ENCODE assay signal across 22 cellular contexts in genomic region chr1:230629511-230629910, GRCh38. TPM values are rescaled to one million over a fixed set of nuclear protein-coding genes. Genes with fewer than 3 reads are reported as not detected.
DNase-seq lines count a peak whose midpoint lies in the region; ATAC-seq, FAIRE-seq and TF ChIP-seq lines count a peak whose summit lies in the region.
"Had no signal": no experiment of that assay in that cellular context is flagged by ENCODE, and none has a peak within 500 bp of the region (broad histone marks: within the 10 kb centered on the region; RNA-seq: fewer than 3 reads in every experiment).

No MANE protein-coding gene starts in this region.

- H4K5ac ChIP-seq in H1 (ENCODE audit: insufficient read length, low read depth, low read length), result no peak overlapping the region

- TF ChIP-seq POLR2A in H1 (IDR thresholded peaks at IDR 0.05; ENCODE audit: control extremely low read depth in 1 of 2, low read depth in 2 of 2, low read length in 2 of 2), result no peak

- H3K9me3 ChIP-seq in RWPE2 (ENCODE audit: severe bottlenecking), result no peaks in the 10 kb centered on the region
- no peaks in the 10 kb centered on the region for H3K9me3 ChIP-seq in H1 (ENCODE audit: insufficient read depth in 2 of 2, low read depth in 1 of 2, low read length in 1 of 2)
- no peaks in the 10 kb centered on the region for H3K9me3 ChIP-seq in keratinocyte (ENCODE audit: control insufficient read depth, low read depth, low read length)
- H3K9me3 ChIP-seq: MG63 had no signal

- TF ChIP-seq CTCF in RWPE2 (IDR thresholded peaks at IDR 0.05; ENCODE audit: poor library complexity, severe bottlenecking) (no peak), H1 (IDR thresholded peaks at IDR 0.05; ENCODE audit: control extremely low read depth in 1 of 3, insufficient read depth in 1 of 3, low read depth in 1 of 3, low read length in 3 of 3) (no peak), keratinocyte (optimal IDR thresholded peaks at IDR 0.05 in 1 of 3, IDR thresholded peaks at IDR 0.05 in 1 of 3, conservative IDR thresholded peaks at IDR 0.05 in 1 of 3; ENCODE audit: extremely low read depth in 1 of 3, insufficient read depth in 2 of 3, low read length in 3 of 3) (no peak)

- no peaks in the 10 kb centered on the region for H3K36me3 ChIP-seq in RWPE2 (ENCODE audit: low read depth)
- no peaks in the 10 kb centered on the region for H3K36me3 ChIP-seq in H1 (ENCODE audit: control insufficient read depth in 2 of 4, insufficient read depth in 4 of 4, low read length in 3 of 4)
- H3K36me3 ChIP-seq in keratinocyte (ENCODE audit: control insufficient read depth in 2 of 2, extremely low read depth in 1 of 2, insufficient read depth in 2 of 2, low read length in 2 of 2), result no peaks in the 10 kb centered on the region
- H3K36me3 ChIP-seq: MG63 had no signal

- no peak overlapping the region for H3K4ac ChIP-seq in H1 (replicated peaks; ENCODE audit: insufficient read length, low read depth, low read length)

- H3K23ac ChIP-seq in H1 (ENCODE audit: insufficient read length), result no peak overlapping the region

- peaks cover 3% of the 10 kb centered on the region; the same call in 1 of the 2 replicates for H3K23me2 ChIP-seq in H1 (ENCODE audit: low read depth, low read length)

- POLR2A ChIA-PET in H1 (lab: Charles Lee; ENCODE audit: partially characterized antibody), result no interaction called here
- POLR2A ChIA-PET in activated CD8-positive, alpha-beta T cell treated with anti-CD3 and anti-CD28 coated beads, Interleukin-2, amount 10 ng/mL, durations not matched to agents 7 days and 5 days (lab: Charles Lee), result no interaction called here

- ATAC-seq in RWPE2 (ENCODE audit: low read depth), result no peak
- ATAC-seq in activated CD8-positive, alpha-beta T cell treated with anti-CD3 and anti-CD28 coated beads, Interleukin-2, amount 10 ng/mL, durations not matched to agents 7 days and 5 days, result no peak

- H3K27me3 Mint-ChIP-seq in activated CD8-positive, alpha-beta T cell treated with anti-CD3 and anti-CD28 coated beads, Interleukin-2, amount 10 ng/mL, durations not matched to agents 7 days and 5 days (ENCODE audit: low read depth), result peaks cover 3% of the 10 kb centered on the region

- H2BK15ac ChIP-seq in H1 (ENCODE audit: low read length), result no peak overlapping the region

- H3K18ac ChIP-seq in H1 (ENCODE audit: extremely low read depth, low read length), result no peak overlapping the region

- no peak overlapping the region for H3K27ac Mint-ChIP-seq in activated CD8-positive, alpha-beta T cell treated with anti-CD3 and anti-CD28 coated beads, Interleukin-2, amount 10 ng/mL, durations not matched to agents 7 days and 5 days
- H3K27ac Mint-ChIP-seq: H9, HFFc6 had no signal

- H3K9me1 ChIP-seq in keratinocyte (ENCODE audit: control insufficient read depth, extremely low read depth, insufficient read depth, low read length), result no peaks in the 10 kb centered on the region

- H3K27ac ChIP-seq in RWPE2 (ENCODE audit: poor library complexity, severe bottlenecking) (peak overlapping the region; percentile 22), H1 (ENCODE audit: low read depth, low read length) (no peak overlapping the region), keratinocyte (ENCODE audit: control insufficient read depth, insufficient read depth, low read length) (no peak overlapping the region)

- H4K91ac ChIP-seq in H1 (replicated peaks; ENCODE audit: insufficient read length, low read length), result no peak overlapping the region

- no peak overlapping the region for H2BK5ac ChIP-seq in H1 (ENCODE audit: low read depth, low read length)

- no peak for TF ChIP-seq EP300 in H1 (IDR thresholded peaks at IDR 0.05; ENCODE audit: borderline replicate concordance in 1 of 2, low read depth in 2 of 2, low read length in 2 of 2)

- H2AFZ ChIP-seq in H1 (ENCODE audit: low read length), result no peak overlapping the region
- peak overlapping the region; percentile 70 for H2AFZ ChIP-seq in keratinocyte (ENCODE audit: control insufficient read depth, low read length)

- H3K4me2 ChIP-seq in H1 (ENCODE audit: insufficient read depth in 1 of 2, low read depth in 2 of 2, low read length in 2 of 2) (no peak overlapping the region), keratinocyte (ENCODE audit: control insufficient read depth, extremely low read depth, insufficient read depth, low read depth, low read length) (peak overlapping the region; percentile 30)

- no peak overlapping the region for H3K56ac ChIP-seq in H1 (replicated peaks; ENCODE audit: insufficient read length, low read depth, low read length)

- FAIRE-seq in H1 (lab: Jason Lieb, UNC) (no peak), keratinocyte (lab: Jason Lieb, UNC) (peak; percentile 80)
- FAIRE-seq: G401.6 had no signal

- H3K27me3 ChIP-seq in RWPE2 (ENCODE audit: insufficient read depth, poor library complexity, severe bottlenecking), result no peaks in the 10 kb centered on the region
- H3K27me3 ChIP-seq in H1 (replicated peaks in 1 of 4; ENCODE audit: control insufficient read depth in 3 of 4, extremely low read depth in 1 of 4, insufficient read depth in 3 of 4, low read length in 3 of 4), result no peaks in the 10 kb centered on the region
- no peaks in the 10 kb centered on the region for H3K27me3 ChIP-seq in keratinocyte (ENCODE audit: control insufficient read depth, extremely low read depth, insufficient read depth, low read length)

- no peaks in the 10 kb centered on the region for H3K79me1 ChIP-seq in H1 (ENCODE audit: low read depth, low read length)

- H3K4me1 ChIP-seq in RWPE2 (ENCODE audit: insufficient read depth, poor library complexity, severe bottlenecking) (peaks cover 5% of the 10 kb centered on the region), H1 (replicated peaks in 1 of 4; ENCODE audit: control insufficient read depth in 3 of 4, insufficient read depth in 4 of 4, low read length in 3 of 4) (0 out of 7 replicates have a peak, but pooled peaks cover 0 to 2% (median 0%) of the 10 kb centered on the region in 4 experiments), keratinocyte (ENCODE audit: control insufficient read depth, extremely low read depth, insufficient read depth, low read length) (peaks cover 15% of the 10 kb centered on the region)

- H2BK20ac ChIP-seq in H1 (ENCODE audit: low read length), result peak overlapping the region; percentile 73; the same call in 1 of the 2 replicates

- no peaks in the 10 kb centered on the region for H3K9me3 Mint-ChIP-seq in activated CD8-positive, alpha-beta T cell treated with anti-CD3 and anti-CD28 coated beads, Interleukin-2, amount 10 ng/mL, durations not matched to agents 7 days and 5 days (ENCODE audit: insufficient read depth)
- H3K9me3 Mint-ChIP-seq: H9, HFFc6 had no signal

- H3K14ac ChIP-seq in H1 (ENCODE audit: insufficient read length), result no peak overlapping the region

- H2AK5ac ChIP-seq in H1 (ENCODE audit: low read depth, low read length), result no peak overlapping the region

- CTCF ChIA-PET in H1 (lab: Charles Lee; ENCODE audit: partially characterized antibody), result interaction anchor here (0.6 to 3.5 kb wide), 3 partner anchors 13 to 97 kb away, joined by 4 to 11 read pairs (median 4); partner anchors contain the start of gene COG2
- CTCF ChIA-PET in activated CD8-positive, alpha-beta T cell treated with anti-CD3 and anti-CD28 coated beads, Interleukin-2, amount 10 ng/mL, durations not matched to agents 7 days and 5 days (lab: Charles Lee), result interaction anchor here (1.3 kb wide), 1 partner anchor 13 kb away, joined by 4 read pairs; no protein-coding TSS in a partner anchor

- H3K36me3 Mint-ChIP-seq in activated CD8-positive, alpha-beta T cell treated with anti-CD3 and anti-CD28 coated beads, Interleukin-2, amount 10 ng/mL, durations not matched to agents 7 days and 5 days (ENCODE audit: low read depth), result no peaks in the 10 kb centered on the region

- no peak overlapping the region for H3K4me3 Mint-ChIP-seq in activated CD8-positive, alpha-beta T cell treated with anti-CD3 and anti-CD28 coated beads, Interleukin-2, amount 10 ng/mL, durations not matched to agents 7 days and 5 days
- H3K4me3 Mint-ChIP-seq: H9, HFFc6 had no signal

- H3K9ac ChIP-seq in H1 (replicated peaks in 1 of 4; ENCODE audit: extremely low read depth in 1 of 4, low read depth in 3 of 4, low read length in 3 of 4) (no peak overlapping the region), keratinocyte (ENCODE audit: control insufficient read depth, extremely low read depth, insufficient read depth, low read length) (no peak overlapping the region)

- no peak overlapping the region for H3K4me3 ChIP-seq in RWPE2 (ENCODE audit: severe bottlenecking)
- no peak overlapping the region for H3K4me3 ChIP-seq in H1 (ENCODE audit: extremely low read depth in 1 of 4, insufficient read depth in 2 of 4, low read depth in 3 of 4, low read length in 4 of 4)
- no peak overlapping the region for H3K4me3 ChIP-seq in keratinocyte (ENCODE audit: control insufficient read depth in 2 of 3, extremely low read depth in 1 of 3, insufficient read depth in 2 of 3, low read depth in 1 of 3, low read length in 3 of 3)
- H3K4me3 ChIP-seq: MG63 had no signal

- H2BK120ac ChIP-seq in H1 (replicated peaks; ENCODE audit: low read depth, low read length), result no peak overlapping the region

- no peak overlapping the region for H4K8ac ChIP-seq in H1 (ENCODE audit: extremely low read depth, insufficient read depth, low read length)

- DNase-seq in EH (ENCODE audit: low read depth), result peak; percentile 21
- no peak for DNase-seq in RWPE2 (ENCODE audit: low spot score)
- DNase-seq in H1 (ENCODE audit: low read depth in 1 of 2, low spot score in 2 of 2), result no peak
- peak; percentile 21 for DNase-seq in keratinocyte (ENCODE audit: low read depth, low spot score)
- DNase-seq in NCI-H1105 (lab: John Stamatoyannopoulos, UW), result no peak
- DNase-seq in mesenteric fat pad (ENCODE audit: low spot score), result no peak
- DNase-seq in activated CD8-positive, alpha-beta T cell treated with anti-CD3 and anti-CD28 coated beads, Interleukin-2, amount 10 ng/mL, durations not matched to agents 7 days and 5 days, result no peak
- DNase-seq in DMS153 (lab: John Stamatoyannopoulos, UW), result no peak
- DNase-seq: Calu3; H9; HFFc6; IMR-90; KG1; MG63; NCI-H2029; NCI-H446; NCI-H524 treated with DMSO at 0.1 percent for 48 hours; NCI-H82; NK-92 treated with Interleukin-12 subunit alpha and Interleukin-12 subunit beta, amount 100 ng/mL, for 24 hours; RPMI8226; SHP77 had no signal

- no peak for TF ChIP-seq RAD21 in H1 (IDR thresholded peaks at IDR 0.05 in 1 of 2, conservative IDR thresholded peaks at IDR 0.05 in 1 of 2; ENCODE audit: low read depth in 2 of 2, low read length in 2 of 2)

- H4K20me1 ChIP-seq in H1 (replicated peaks in 1 of 2; ENCODE audit: control insufficient read depth in 1 of 2, insufficient read depth in 2 of 2, low read length in 2 of 2) (no peaks in the 10 kb centered on the region), keratinocyte (ENCODE audit: control insufficient read depth, extremely low read depth, insufficient read depth, low read length) (no peaks in the 10 kb centered on the region)

- dilution Hi-C loops in keratinocyte (cut with MboI; ENCODE audit: extremely low pct_ligation_motif_present, low sequenced_read_pairs), result no loop called here

- H3K4me1 Mint-ChIP-seq in activated CD8-positive, alpha-beta T cell treated with anti-CD3 and anti-CD28 coated beads, Interleukin-2, amount 10 ng/mL, durations not matched to agents 7 days and 5 days (ENCODE audit: low read depth), result no peaks in the 10 kb centered on the region

- H3K79me2 ChIP-seq in H1 (ENCODE audit: control insufficient read depth in 1 of 2, insufficient read depth in 2 of 2, low read length in 2 of 2) (no peaks in the 10 kb centered on the region), keratinocyte (ENCODE audit: control insufficient read depth, insufficient read depth, low read length) (no peaks in the 10 kb centered on the region)

- H2BK12ac ChIP-seq in H1 (ENCODE audit: low read depth, low read length), result no peak overlapping the region

RNA-seq across cellular contexts. Expression of gene COG2, which starts 12.8 kb away (rescaled TPM):
- 33.3 and 36.7 TPM in 2 replicates for total RNA-seq in H1 (2021; fragmentation: NEBNext Ultra II Directional; extraction: Animal tissue kit (Norgen Biotek cat#: 25700))
- 8.0 and 10.3 TPM in 2 replicates for polyA plus RNA-seq in H1 (2011; rRNA removed)
- 14.5 TPM for polyA plus RNA-seq in H1 (2011; cell fraction: cytosol; rRNA removed)
- polyA plus RNA-seq in H1 (2011; cell fraction: nucleus; rRNA removed), result 18.2 TPM
- 17.1 to 21.3 TPM (median 20.8 TPM) in 4 replicates for polyA plus RNA-seq in H1 (2012, experiment 1 of 2)
- polyA plus RNA-seq in H1 (2012, experiment 2 of 2), result 5.3 TPM
- polyA plus RNA-seq in H1 (2013, experiment 1 of 2), result 22.1 TPM
- 21.2 TPM for polyA plus RNA-seq in H1 (2013, experiment 2 of 2)
- polyA minus RNA-seq in H1 (2011; rRNA and poly(A)+ RNA removed), result 20.2 and 24.9 TPM in 2 replicates
- 12.0 TPM for polyA minus RNA-seq in H1 (2011; cell fraction: cytosol; rRNA and poly(A)+ RNA removed)
- 29.6 TPM for polyA minus RNA-seq in H1 (2011; cell fraction: nucleus; rRNA and poly(A)+ RNA removed)
- 14.3 to 19.3 TPM (median 18.6 TPM) in 3 replicates for polyA plus RNA-seq in keratinocyte
- 58.7 TPM for polyA plus RNA-seq in keratinocyte (2011; ENCODE audit: low read depth)
- polyA plus RNA-seq in keratinocyte (2011; cell fraction: cytosol; rRNA removed), result 12.3 and 19.7 TPM in 2 replicates
- 23.8 and 24.9 TPM in 2 replicates for polyA plus RNA-seq in keratinocyte (2011; cell fraction: nucleus; rRNA removed)
- 12.2 and 14.5 TPM in 2 replicates for polyA plus RNA-seq in keratinocyte (2012; ENCODE audit: low replicate concordance)
- polyA minus RNA-seq in keratinocyte, result 7.1 to 21.2 TPM (median 17.2 TPM) in 3 replicates
- polyA minus RNA-seq in keratinocyte (2011; cell fraction: cytosol; rRNA and poly(A)+ RNA removed), result 9.6 TPM
- 12.8 and 20.5 TPM in 2 replicates for polyA minus RNA-seq in keratinocyte (2011; cell fraction: nucleus; rRNA and poly(A)+ RNA removed)
- total RNA-seq in mesenteric fat pad, result 20.4 TPM
- 10 to 100 TPM; 29.9 to 31.2 TPM for total RNA-seq in activated CD8-positive, alpha-beta T cell treated with anti-CD3 and anti-CD28 coated beads, Interleukin-2, amount 10 ng/mL, durations not matched to agents 7 days and 5 days

Comparison
In these comparisons a context has a peak if more than half of its experiments do, and no peak if none do; other contexts are left out.
1. DNase-seq: peak in EH (single experiment) and keratinocyte (single experiment); none in RWPE2 (single experiment), H1 (0 of 2), NCI-H1105 (single experiment), mesenteric fat pad (single experiment), activated CD8-positive, alpha-beta T cell treated with anti-CD3 and anti-CD28 coated beads, Interleukin-2, amount 10 ng/mL, durations not matched to agents 7 days and 5 days (single experiment) and DMS153 (single experiment).